ENCODE assay signal across 8 cellular contexts in the genomic region with DNA sequence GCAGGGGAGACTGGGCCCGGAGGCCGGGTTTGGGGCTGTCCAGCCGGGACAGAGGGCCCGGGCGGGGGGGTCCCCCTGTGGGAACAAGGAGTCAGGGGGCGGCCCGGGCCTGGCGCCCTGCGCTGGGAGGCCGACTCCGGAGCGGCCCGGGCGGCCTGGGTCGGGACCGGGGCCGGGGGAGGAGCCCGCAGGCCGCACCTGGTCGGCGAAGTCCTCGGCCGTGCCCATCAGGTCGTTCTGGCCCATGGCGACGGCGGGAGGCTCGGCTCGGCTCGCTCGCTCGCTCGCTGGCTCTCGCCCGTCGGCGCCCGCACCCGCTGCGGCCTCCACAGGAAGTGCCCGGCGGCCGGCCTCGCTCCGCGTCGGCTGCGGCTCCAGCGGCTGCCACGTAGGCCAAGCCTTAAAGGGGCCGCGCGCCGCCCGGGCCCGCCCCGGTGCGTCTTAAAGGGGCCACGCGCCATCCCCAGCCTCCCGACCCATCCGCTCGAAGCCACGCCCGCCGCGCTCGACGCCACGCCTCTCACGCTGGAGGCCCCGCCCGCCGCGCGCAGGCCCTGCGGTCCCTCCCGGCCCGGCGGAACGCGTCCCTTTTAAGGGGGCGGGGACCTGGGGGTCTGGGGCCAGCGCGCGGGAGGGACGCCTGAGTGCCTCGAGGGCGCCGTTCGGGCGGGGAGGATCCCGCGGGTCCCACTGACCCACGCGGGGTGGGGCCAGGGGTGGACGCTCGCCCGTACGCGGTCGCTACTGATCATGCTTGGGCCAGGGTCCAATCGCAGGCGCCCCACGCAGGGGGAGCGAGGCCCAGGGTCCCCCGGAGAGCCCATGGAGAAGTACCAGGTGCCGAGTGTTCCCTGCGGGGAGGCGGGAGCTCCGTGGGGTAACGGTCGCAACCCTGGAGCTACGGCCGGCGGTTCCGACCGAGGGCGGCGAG. TPM values are rescaled to one million over a fixed set of nuclear protein-coding genes. Genes with fewer than 3 reads are reported as not detected.
DNase-seq lines count a peak whose midpoint lies in the region; ATAC-seq and TF ChIP-seq lines count a peak whose summit lies in the region.

Gene STKLD1, plus strand, starts transcription at position 643 of the 931 bp plus-strand sequence. Its CDS starts 108 bp downstream, at position 751.
Gene SURF4, minus strand, starts transcription at position 337 of the 931 bp plus-strand sequence. Its CDS starts 91 bp downstream, at position 246.

- POLR2A ChIA-PET in OCI-LY7 (lab: Charles Lee), result no interaction called here

- peaks cover 48% of the 10 kb centered on the region for H3K79me2 ChIP-seq in OCI-LY7 (ENCODE audit: insufficient read depth, low read depth, low read length)

- H3K4me1 ChIP-seq in OCI-LY7 (ENCODE audit: insufficient read depth, low read length, poor library complexity, severe bottlenecking), result peaks cover 27% of the 10 kb centered on the region

- BruUV-seq in OCI-LY7 (replicated peaks; lab: Mats Ljungman, UMichigan), result no TSS peak

- no peaks in the 10 kb centered on the region for H3K9me2 ChIP-seq in OCI-LY7 (ENCODE audit: insufficient read depth, low read length)

- peak within 1 kb of the TSS; percentile 88 to 98 (median 89) for H3K27ac Mint-ChIP-seq in IgD-negative memory B cell

- peak; percentile 83 for ATAC-seq in GM21619 (IDR thresholded peaks at IDR 0.05; ENCODE audit: unreplicated experiment)

- no peaks in the 10 kb centered on the region for H3K9me3 Mint-ChIP-seq in IgD-negative memory B cell

- H3K36me3 ChIP-seq in OCI-LY7 (ENCODE audit: insufficient read depth, low read length), result peaks cover 27% of the 10 kb centered on the region

- CTCF ChIA-PET in OCI-LY7 (lab: Charles Lee; ENCODE audit: unreplicated experiment), result no interaction called here

- H3K9me3 ChIP-seq in OCI-LY7 (ENCODE audit: low read length), result no peaks in the 10 kb centered on the region

- H3K4me3 ChIP-seq in OCI-LY7 (ENCODE audit: low read depth, low read length, poor library complexity, severe bottlenecking), result peak within 1 kb of the TSS; percentile 91

- peak; percentile 92 for DNase-seq in DMS153 (lab: John Stamatoyannopoulos, UW)
- DNase-seq in OCI-LY7 (ENCODE audit: low spot score), result peak; percentile 97
- peak; percentile 91 for DNase-seq in activated T-cell treated with anti-CD3 and anti-CD28 coated beads for 4 hours
- peak; percentile 78 for DNase-seq in epithelial cell of prostate (ENCODE audit: low read depth, low spot score)
- DNase-seq in mucosa of gallbladder (ENCODE audit: low spot score), result peak; percentile 97
- DNase-seq in stimulated activated CD8-positive, alpha-beta memory T cell treated with anti-CD3 and anti-CD28 coated beads, Interleukin-4, amount 100 ng/mL, for 1 hour (ENCODE audit: low read depth in 2 of 2, low spot score in 1 of 2), result peak; percentile 87

- H4K20me1 ChIP-seq in OCI-LY7 (ENCODE audit: insufficient read depth, low read length), result peaks cover 13% of the 10 kb centered on the region

- no peak for TF ChIP-seq CTCF in OCI-LY7 (conservative IDR thresholded peaks at IDR 0.05; ENCODE audit: low read length)

- H3K36me3 Mint-ChIP-seq in IgD-negative memory B cell, result no peaks in the 10 kb centered on the region

- peak within 1 kb of the TSS; percentile 94 for H3K4me2 ChIP-seq in OCI-LY7 (ENCODE audit: low read length)

- intact Hi-C loops in OCI-LY7 (cut with micrococcal nuclease; ENCODE audit: unreplicated experiment), result loop anchor here (1.0 to 2.0 kb wide), 2 partner anchors 20 to 39 kb away; partner anchors contain the start of genes SURF1, SURF2 and SURF6

- H3K27ac ChIP-seq in OCI-LY7 (ENCODE audit: low read depth, low read length, poor library complexity, severe bottlenecking) (peak within 1 kb of the TSS; percentile 67), epithelial cell of prostate (peak within 1 kb of the TSS; percentile 86)

- no peaks in the 10 kb centered on the region for H3K27me3 Mint-ChIP-seq in IgD-negative memory B cell

- H3K4me1 Mint-ChIP-seq in IgD-negative memory B cell, result peaks cover 25 to 30% (median 27%) of the 10 kb centered on the region in 3 donors

- H3K4me3 Mint-ChIP-seq in IgD-negative memory B cell, result peak within 1 kb of the TSS; percentile 89 to 97 (median 94)

- H2AFZ ChIP-seq in OCI-LY7 (ENCODE audit: low read length), result peak within 1 kb of the TSS; percentile 93

RNA-seq across cellular contexts. Expression of gene STKLD1, which starts in this region (rescaled TPM):
- 0.16 TPM for polyA plus RNA-seq in IgD-negative memory B cell
- total RNA-seq in OCI-LY7 (2014; rRNA removed; shearing (Covaris generic)), result 0.05 and 1.7 TPM in 2 replicates
- total RNA-seq in OCI-LY7 (2022) (0.81 and 1.4 TPM in 2 replicates), mucosa of gallbladder (1.1 TPM)

RNA-seq across cellular contexts. Expression of gene SURF4, which starts in this region (rescaled TPM):
- 72.6 TPM for polyA plus RNA-seq in IgD-negative memory B cell
- total RNA-seq in OCI-LY7 (2014; rRNA removed; shearing (Covaris generic)), result 75.5 and 76.0 TPM in 2 replicates
- total RNA-seq in OCI-LY7 (2022) (87.5 and 92.3 TPM in 2 replicates), mucosa of gallbladder (212 TPM)

Comparison
In these comparisons a context has a peak if more than half of its experiments do, and no peak if none do; other contexts are left out.
1. Peak in every context shown above with its lines: DNase-seq, ATAC-seq, H3K4me3 ChIP-seq and H3K27ac ChIP-seq.